In genomic region chr17:6573982-6574688, GRCh38 we compare ENCODE assay signal across 13 cellular contexts. TPM values are rescaled to one million over a fixed set of nuclear protein-coding genes. Genes with fewer than 3 reads are reported as not detected.
"Had no signal": no experiment of that assay in that cellular context is flagged by ENCODE, and none has a peak within 500 bp of the region (broad histone marks: within the 10 kb centered on the region; RNA-seq: fewer than 3 reads in every experiment).

No MANE protein-coding gene starts in this region.

- H3K9me3 Mint-ChIP-seq: activated CD4-positive, alpha-beta T cell treated with anti-CD3 and anti-CD28 coated beads, Interleukin-2, amount 10 ng/mL, durations not matched to agents 24 days and 14 days; activated naive CD4-positive, alpha-beta T cell treated with anti-CD3 and anti-CD28 coated beads for 36 hours; activated T-cell treated with anti-CD3 and anti-CD28 coated beads, Interleukin-2, amount 50 U/mL, for 24 hours; brain; naive thymus-derived CD8-positive, alpha-beta T cell; T-cell had no signal

- H3K36me3 ChIP-seq: transverse colon had no signal

- H3K27ac Mint-ChIP-seq: activated naive CD4-positive, alpha-beta T cell treated with anti-CD3 and anti-CD28 coated beads for 36 hours; T-cell had no signal

- H3K27me3 ChIP-seq: left lung, sigmoid colon, transverse colon had no signal

- H3K4me3 Mint-ChIP-seq: activated naive CD4-positive, alpha-beta T cell treated with anti-CD3 and anti-CD28 coated beads for 36 hours; brain had no signal

- DNase-seq: activated CD4-positive, alpha-beta T cell treated with anti-CD3 and anti-CD28 coated beads, Interleukin-2, amount 10 ng/mL, durations not matched to agents 24 days and 14 days; activated CD8-positive, alpha-beta T cell treated with anti-CD3 and anti-CD28 coated beads, Interleukin-2, amount 10 ng/mL, durations not matched to agents 7 days and 5 days; activated naive CD4-positive, alpha-beta T cell treated with anti-CD3 and anti-CD28 coated beads for 36 hours; activated T-cell treated with anti-CD3 and anti-CD28 coated beads, Interleukin-2, amount 50 U/mL, for 24 hours; central memory CD4-positive, alpha-beta T cell; left lung; naive thymus-derived CD8-positive, alpha-beta T cell; sigmoid colon; stimulated activated naive CD4-positive, alpha-beta T cell treated with Interleukin-2 at 50 U/mL for 16 hours; T-cell; T-helper 9 cell; transverse colon had no signal

- H3K27ac ChIP-seq: sigmoid colon, transverse colon had no signal

- H3K4me3 ChIP-seq: left lung, sigmoid colon, transverse colon had no signal

- H3K27me3 Mint-ChIP-seq: activated CD4-positive, alpha-beta T cell treated with anti-CD3 and anti-CD28 coated beads, Interleukin-2, amount 10 ng/mL, durations not matched to agents 24 days and 14 days; activated T-cell treated with anti-CD3 and anti-CD28 coated beads, Interleukin-2, amount 50 U/mL, for 24 hours; brain; naive thymus-derived CD8-positive, alpha-beta T cell; T-cell had no signal

- H3K9me3 ChIP-seq: left lung, sigmoid colon, transverse colon had no signal

RNA-seq across cellular contexts. Expression of gene PITPNM3, which starts 17.8 kb away (rescaled TPM):
- polyA plus RNA-seq: naive thymus-derived CD8-positive, alpha-beta T cell had no signal
